8 cellular contexts compared by ENCODE assay signal in genomic region chr11:27319065-27319464, GRCh38. TPM values are rescaled to one million over a fixed set of nuclear protein-coding genes. Genes with fewer than 3 reads are reported as not detected.
DNase-seq lines count a peak whose midpoint lies in the region; ATAC-seq and TF ChIP-seq lines count a peak whose summit lies in the region.

No MANE protein-coding gene starts in this region.

- H3K9me3 ChIP-seq in fibroblast of lung (ENCODE audit: control insufficient read depth, insufficient read depth, low read depth, low read length) (no peaks in the 10 kb centered on the region), uterus (no peaks in the 10 kb centered on the region), endodermal cell (ENCODE audit: control insufficient read depth, low read length) (peaks cover 16% of the 10 kb centered on the region)

- peaks cover 28% of the 10 kb centered on the region for H3K9me3 Mint-ChIP-seq in endodermal cell
- H3K9me3 Mint-ChIP-seq in activated CD4-positive, alpha-beta T cell treated with anti-CD3 and anti-CD28 coated beads, Interleukin-2, amount 10 ng/mL, durations not matched to agents 24 days and 14 days, result no peaks in the 10 kb centered on the region

- H3K4me1 Mint-ChIP-seq in endodermal cell, result no peaks in the 10 kb centered on the region
- H3K4me1 Mint-ChIP-seq in activated CD4-positive, alpha-beta T cell treated with anti-CD3 and anti-CD28 coated beads, Interleukin-2, amount 10 ng/mL, durations not matched to agents 24 days and 14 days, result peaks cover 8% of the 10 kb centered on the region

- intact Hi-C loops in uterus (cut with DNase I; ENCODE audit: low total_unique reads), result no loop called here
- intact Hi-C loops in activated CD4-positive, alpha-beta T cell treated with anti-CD3 and anti-CD28 coated beads, Interleukin-2, amount 10 ng/mL, durations not matched to agents 24 days and 14 days (cut with micrococcal nuclease), result loop anchor here (1.0 to 2.0 kb wide), 4 partner anchors 18 to 187 kb away; partner anchors contain the start of genes CCDC34 and LIN7C

- TF ChIP-seq CTCF in GM12865 (IDR thresholded peaks at IDR 0.05; ENCODE audit: insufficient read depth, low read depth, low read length, missing control alignments) (no peak), GM20000 (IDR thresholded peaks at IDR 0.05; ENCODE audit: extremely low read depth, missing control alignments) (no peak), fibroblast of lung (conservative IDR thresholded peaks at IDR 0.05 in 1 of 2, IDR thresholded peaks at IDR 0.05 in 1 of 2; ENCODE audit: low read depth in 1 of 2, low read length in 2 of 2) (no peak), uterus (IDR thresholded peaks at IDR 0.05) (no peak), endodermal cell (conservative IDR thresholded peaks at IDR 0.05) (no peak)

- H3K9ac ChIP-seq in fibroblast of lung (ENCODE audit: insufficient read depth, low read length) (no peak overlapping the region), endodermal cell (ENCODE audit: extremely low read depth, low read length, poor library complexity, severe bottlenecking) (no peak overlapping the region)

- TF ChIP-seq POLR2A in uterus (IDR thresholded peaks at IDR 0.05), result no peak

- peak overlapping the region; percentile 33 for H3K4me2 ChIP-seq in fibroblast of lung (ENCODE audit: extremely low read depth, insufficient read depth, low read length)

- peaks cover 2% of the 10 kb centered on the region for H3K27me3 Mint-ChIP-seq in endodermal cell (ENCODE audit: insufficient read depth)
- H3K27me3 Mint-ChIP-seq in activated CD4-positive, alpha-beta T cell treated with anti-CD3 and anti-CD28 coated beads, Interleukin-2, amount 10 ng/mL, durations not matched to agents 24 days and 14 days, result no peaks in the 10 kb centered on the region

- H3K36me3 Mint-ChIP-seq in endodermal cell (ENCODE audit: low read depth), result peaks cover 9% of the 10 kb centered on the region
- no peaks in the 10 kb centered on the region for H3K36me3 Mint-ChIP-seq in activated CD4-positive, alpha-beta T cell treated with anti-CD3 and anti-CD28 coated beads, Interleukin-2, amount 10 ng/mL, durations not matched to agents 24 days and 14 days (ENCODE audit: low read depth)

- no peak overlapping the region for H2AFZ ChIP-seq in fibroblast of lung (ENCODE audit: low read length)

- no peak overlapping the region for H3K4me3 Mint-ChIP-seq in endodermal cell
- H3K4me3 Mint-ChIP-seq in activated CD4-positive, alpha-beta T cell treated with anti-CD3 and anti-CD28 coated beads, Interleukin-2, amount 10 ng/mL, durations not matched to agents 24 days and 14 days, result no peak overlapping the region

- H3K27ac Mint-ChIP-seq in endodermal cell, result no peak overlapping the region
- H3K27ac Mint-ChIP-seq in activated CD4-positive, alpha-beta T cell treated with anti-CD3 and anti-CD28 coated beads, Interleukin-2, amount 10 ng/mL, durations not matched to agents 24 days and 14 days, result no peak overlapping the region

- H3K27ac ChIP-seq in fibroblast of lung (ENCODE audit: insufficient read depth, low read length) (no peak overlapping the region), uterus (no peak overlapping the region), endodermal cell (ENCODE audit: low read depth, low read length) (no peak overlapping the region)

- H3K27me3 ChIP-seq in fibroblast of lung (ENCODE audit: control insufficient read depth, insufficient read depth, low read length), result no peaks in the 10 kb centered on the region
- H3K27me3 ChIP-seq in uterus, result no peaks in the 10 kb centered on the region
- no peaks in the 10 kb centered on the region for H3K27me3 ChIP-seq in endodermal cell (ENCODE audit: control insufficient read depth, insufficient read depth, low read length, poor library complexity, severe bottlenecking)

- peak; percentile 99 for ATAC-seq in HG03342 (IDR thresholded peaks at IDR 0.05; ENCODE audit: unreplicated experiment)

- H3K4me1 ChIP-seq in fibroblast of lung (ENCODE audit: control insufficient read depth, extremely low read depth, insufficient read depth, low read length), result no peaks in the 10 kb centered on the region
- H3K4me1 ChIP-seq in uterus, result no peaks in the 10 kb centered on the region
- no peaks in the 10 kb centered on the region for H3K4me1 ChIP-seq in endodermal cell (ENCODE audit: control insufficient read depth, insufficient read depth, low read length)

- no peaks in the 10 kb centered on the region for H3K79me2 ChIP-seq in fibroblast of lung (ENCODE audit: control insufficient read depth, insufficient read depth, low read length)

- no peaks in the 10 kb centered on the region for H4K20me1 ChIP-seq in fibroblast of lung (ENCODE audit: control insufficient read depth, extremely low read depth, insufficient read depth, low read length)

- H3K36me3 ChIP-seq in fibroblast of lung (ENCODE audit: control insufficient read depth, insufficient read depth, low read length) (no peaks in the 10 kb centered on the region), uterus (no peaks in the 10 kb centered on the region), endodermal cell (ENCODE audit: control insufficient read depth, insufficient read depth, low read length) (no peaks in the 10 kb centered on the region)

- WGBS in endodermal cell (ENCODE audit: insufficient coverage in 1 of 2, insufficient read length in 1 of 2), 2 experiments, result 70 to 73% methylated on average over 2 of the region's 2 CpGs

- no peak overlapping the region for H3K4me3 ChIP-seq in GM12865 (ENCODE audit: low read depth, low read length)
- no peak overlapping the region for H3K4me3 ChIP-seq in fibroblast of lung (replicated peaks in 1 of 4; ENCODE audit: control extremely low read depth in 1 of 4, insufficient read depth in 1 of 4, low read depth in 3 of 4, low read length in 4 of 4)
- no peak overlapping the region for H3K4me3 ChIP-seq in uterus
- H3K4me3 ChIP-seq in endodermal cell (ENCODE audit: low read length), result no peak overlapping the region

- peak; percentile 77 for DNase-seq in GM12865 (ENCODE audit: low read depth)
- DNase-seq in GM20000 (ENCODE audit: low spot score), result peak; percentile 61
- peak in 1 of 2 donors; percentile 89 for DNase-seq in fibroblast of lung (ENCODE audit: low read depth in 2 of 2)
- no peak for DNase-seq in central memory CD4-positive, alpha-beta T cell
- DNase-seq in uterus, result no peak
- DNase-seq in endodermal cell, result no peak
- no peak for DNase-seq in activated CD4-positive, alpha-beta T cell treated with anti-CD3 and anti-CD28 coated beads, Interleukin-2, amount 10 ng/mL, durations not matched to agents 24 days and 14 days

RNA-seq across cellular contexts. Expression of gene CCDC34, which starts 44.0 kb away (rescaled TPM):
- total RNA-seq in fibroblast of lung (3.3 and 4.6 TPM in 2 replicates), uterus (1 to 10 TPM in 2 of 4 donors, under 1 TPM in 1, not detected in 1; 0.26 to 8.2 (median 2.7) TPM), endodermal cell (10 to 100 TPM; 26.2 to 38.1 TPM)
- polyA plus RNA-seq in fibroblast of lung, result 3.8 and 6.9 TPM in 2 replicates
- polyA plus RNA-seq in fibroblast of lung (2012), result 6.3 and 10.3 TPM in 2 replicates
- 0.44 and 0.71 TPM in 2 replicates for polyA minus RNA-seq in fibroblast of lung (ENCODE audit: low replicate concordance)
- polyA plus RNA-seq in endodermal cell (2013, experiment 1 of 2), result 33.4 TPM
- polyA plus RNA-seq in endodermal cell (2013, experiment 2 of 2), result 34.7 TPM
- 10.1 and 12.7 TPM in 2 replicates for total RNA-seq in activated CD4-positive, alpha-beta T cell treated with anti-CD3 and anti-CD28 coated beads, Interleukin-2, amount 10 ng/mL, durations not matched to agents 24 days and 14 days

Comparison
In these comparisons a context has a peak if more than half of its experiments do, and no peak if none do; other contexts are left out.
1. DNase-seq: peak in GM12865 (single experiment) and GM20000 (single experiment); none in central memory CD4-positive, alpha-beta T cell (single experiment), uterus (0 of 2), endodermal cell (single experiment) and activated CD4-positive, alpha-beta T cell treated with anti-CD3 and anti-CD28 coated beads, Interleukin-2, amount 10 ng/mL, durations not matched to agents 24 days and 14 days (single experiment).